ENCODE assay signal across 22 cellular contexts in genomic region chr6:37200085-37200484, GRCh38. TPM values are rescaled to one million over a fixed set of nuclear protein-coding genes. Genes with fewer than 3 reads are reported as not detected.
"Had no signal": no experiment of that assay in that cellular context is flagged by ENCODE, and none has a peak within 500 bp of the region (broad histone marks: within the 10 kb centered on the region; RNA-seq: fewer than 3 reads in every experiment).

No MANE protein-coding gene starts in this region.

- H3K27me3 Mint-ChIP-seq: effector memory CD8-positive, alpha-beta T cell had no signal

- H3K9me3 ChIP-seq: esophagus muscularis mucosa, gastrocnemius medialis, pancreas, suprapubic skin, thyroid gland had no signal

- H3K4me1 ChIP-seq: gastrocnemius medialis, pancreas had no signal

- FAIRE-seq: pancreas, urothelium cell line had no signal

- H3K27me3 ChIP-seq: esophagus muscularis mucosa, gastrocnemius medialis, pancreas, suprapubic skin, thyroid gland had no signal

- H3K4me3 ChIP-seq: esophagus muscularis mucosa, gastrocnemius medialis, pancreas, suprapubic skin, thyroid gland had no signal

- ATAC-seq: effector memory CD8-positive, alpha-beta T cell; gastrocnemius medialis; left lobe of liver; pancreas; right cardiac atrium; stimulated activated effector memory CD8-positive, alpha-beta T cell treated with anti-CD3 and anti-CD28 coated beads, Interleukin-12 subunit alpha, Interleukin-12 subunit beta, amount 100 ng/mL, for 72 hours; stimulated activated naive CD8-positive, alpha-beta T cell treated with anti-CD3 and anti-CD28 coated beads, Interleukin-15, Interleukin-2, amounts not matched to agents 100 U/mL and 50 U/mL, for 24 hours had no signal

- H3K36me3 ChIP-seq: esophagus muscularis mucosa, gastrocnemius medialis, pancreas, suprapubic skin, thyroid gland had no signal

- H3K36me3 Mint-ChIP-seq: stimulated activated effector memory CD8-positive, alpha-beta T cell treated with anti-CD3 and anti-CD28 coated beads, Interleukin-12 subunit alpha, Interleukin-12 subunit beta, amount 100 ng/mL, for 72 hours; type B pancreatic cell had no signal

- H3K4me3 Mint-ChIP-seq: dendritic cell treated with granulocyte-macrophage colony-stimulating factor and Interleukin-4, amounts not matched to agents 40 ng/mL and 50 ng/mL, for 4 days; effector memory CD8-positive, alpha-beta T cell; mesothelial cell of epicardium; nephron; stimulated activated effector memory CD8-positive, alpha-beta T cell treated with anti-CD3 and anti-CD28 coated beads, Interleukin-12 subunit alpha, Interleukin-12 subunit beta, amount 100 ng/mL, for 72 hours; type B pancreatic cell had no signal

- H3K27ac Mint-ChIP-seq: dendritic cell treated with granulocyte-macrophage colony-stimulating factor and Interleukin-4, amounts not matched to agents 40 ng/mL and 50 ng/mL, for 4 days; effector memory CD8-positive, alpha-beta T cell; mesothelial cell of epicardium; nephron; progenitor cell of endocrine pancreas; stimulated activated effector memory CD8-positive, alpha-beta T cell treated with anti-CD3 and anti-CD28 coated beads, Interleukin-12 subunit alpha, Interleukin-12 subunit beta, amount 100 ng/mL, for 72 hours; type B pancreatic cell had no signal

- H3K9me3 Mint-ChIP-seq: dendritic cell treated with granulocyte-macrophage colony-stimulating factor and Interleukin-4, amounts not matched to agents 40 ng/mL and 50 ng/mL, for 4 days; effector memory CD8-positive, alpha-beta T cell; stimulated activated effector memory CD8-positive, alpha-beta T cell treated with anti-CD3 and anti-CD28 coated beads, Interleukin-12 subunit alpha, Interleukin-12 subunit beta, amount 100 ng/mL, for 72 hours; type B pancreatic cell had no signal

- H3K27ac ChIP-seq: epithelial cell of prostate, esophagus muscularis mucosa, gastrocnemius medialis, pancreas, suprapubic skin had no signal

- DNase-seq: effector memory CD8-positive, alpha-beta T cell; gastrocnemius medialis; islet precursor cell; mammary epithelial cell; occipital lobe; pancreas; right cardiac atrium; stimulated activated CD4-positive, alpha-beta T cell treated with anti-CD3 and anti-CD28 coated beads, Interleukin-4, amount 100 ng/mL, for 1 hour; stimulated activated CD8-positive, alpha-beta memory T cell treated with anti-CD3 and anti-CD28 coated beads, Interleukin-4, amount 100 ng/mL, for 48 hours; stimulated activated naive CD8-positive, alpha-beta T cell treated with anti-CD3 and anti-CD28 coated beads, Interleukin-15, Interleukin-2, amounts not matched to agents 100 U/mL and 50 U/mL, for 24 hours; thyroid gland had no signal

RNA-seq across cellular contexts. Expression of gene TMEM217, which starts 57.9 kb away (rescaled TPM):
- total RNA-seq: left lobe of liver had no signal
